In the genomic region with DNA sequence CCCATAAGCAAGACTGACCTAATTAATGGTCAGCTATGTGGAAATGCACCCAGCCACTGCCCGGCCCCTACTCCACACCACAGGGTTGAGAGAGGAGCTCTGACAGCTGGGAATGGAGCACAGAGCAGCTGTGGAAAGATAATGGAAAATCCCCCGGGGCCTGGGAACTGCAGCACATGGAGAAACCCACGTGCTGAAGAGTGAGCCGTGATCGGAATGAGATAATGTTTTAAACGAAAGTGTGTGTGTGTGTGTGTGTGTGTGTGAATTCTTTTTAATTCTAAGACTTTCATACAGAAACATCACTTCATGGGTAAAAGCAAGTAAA, we compare ENCODE assay signal across 12 cellular contexts. TPM values are rescaled to one million over a fixed set of nuclear protein-coding genes. Genes with fewer than 3 reads are reported as not detected.
DNase-seq lines count a peak whose midpoint lies in the region; ATAC-seq, FAIRE-seq and TF ChIP-seq lines count a peak whose summit lies in the region.
"Had no signal": no experiment of that assay in that cellular context is flagged by ENCODE, and none has a peak within 500 bp of the region (broad histone marks: within the 10 kb centered on the region; RNA-seq: fewer than 3 reads in every experiment).

No MANE protein-coding gene starts in this region.

- H3K4me1 Mint-ChIP-seq in brain, result peaks cover 46% of the 10 kb centered on the region

- peaks cover 0 to 14% (median 4%) of the 10 kb centered on the region in 5 experiments for H3K9me3 Mint-ChIP-seq in brain

- no peak overlapping the region for H2BK120ac ChIP-seq in IMR-90 (ENCODE audit: low read depth, low read length)

- no peak for FAIRE-seq in urothelium cell line (lab: Jason Lieb, UNC)

- H4K91ac ChIP-seq in IMR-90 (ENCODE audit: insufficient read depth, low read depth, low read length), result no peak overlapping the region

- ATAC-seq in IMR-90 (ENCODE audit: low read depth) (peak; percentile 67), right cardiac atrium (peak; percentile 74 to 86)

- H3K27me3 Mint-ChIP-seq in brain, result no peaks in the 10 kb centered on the region

- H3K27ac Mint-ChIP-seq in brain, result peak overlapping the region in 3 of 5 experiments; percentile 39 to 73 (median 70)

- in situ Hi-C loops in IMR-90 (cut with MboI; ENCODE audit: low sequenced_read_pairs), result no loop called here

- H3K4me3 ChIP-seq in IMR-90 (ENCODE audit: insufficient read depth, low read depth, low read length) (no peak overlapping the region), right cardiac atrium (ENCODE audit: low read length) (no peak overlapping the region), skeletal muscle tissue (ENCODE audit: low read length in 3 of 3) (no peak overlapping the region)

- H2BK15ac ChIP-seq in IMR-90 (ENCODE audit: low read depth, low read length), result no peak overlapping the region

- H4K20me1 ChIP-seq in IMR-90 (ENCODE audit: insufficient read depth, low read length), result no peaks in the 10 kb centered on the region; the same call in 1 of the 2 replicates

- BruUV-seq in IMR-90 (replicated peaks; lab: Mats Ljungman, UMichigan), result no TSS peak

- H3K9me3 ChIP-seq in IMR-90 (ENCODE audit: control insufficient read depth, insufficient read depth, low read length), result no peaks in the 10 kb centered on the region
- H3K9me3 ChIP-seq in right cardiac atrium (ENCODE audit: control insufficient read depth, low read length), result no peaks in the 10 kb centered on the region
- H3K9me3 ChIP-seq in skeletal muscle tissue (ENCODE audit: control insufficient read depth in 3 of 3, low read length in 3 of 3), result no peaks in the 10 kb centered on the region

- no peaks in the 10 kb centered on the region for H3K9me1 ChIP-seq in IMR-90 (ENCODE audit: insufficient read depth, low read length)

- POLR2A ChIA-PET in IMR-90 (lab: Charles Lee; ENCODE audit: unreplicated experiment), result no interaction called here

- no peak for TF ChIP-seq RAD21 in IMR-90 (IDR thresholded peaks at IDR 0.05; ENCODE audit: low read length)

- no peaks in the 10 kb centered on the region for H3K4me1 ChIP-seq in IMR-90 (ENCODE audit: control insufficient read depth, insufficient read depth, low read length)
- H3K4me1 ChIP-seq in right cardiac atrium (ENCODE audit: control insufficient read depth, insufficient read depth, low read length), result peaks cover 11% of the 10 kb centered on the region
- peaks cover 31 to 42% (median 34%) of the 10 kb centered on the region in 3 donors for H3K4me1 ChIP-seq in skeletal muscle tissue (ENCODE audit: control insufficient read depth in 3 of 3, insufficient read depth in 3 of 3, low read length in 3 of 3)

- TF ChIP-seq CTCF in IMR-90 (conservative IDR thresholded peaks at IDR 0.05; ENCODE audit: low read depth, low read length) (no peak), brain (conservative IDR thresholded peaks at IDR 0.05) (no peak)

- TF ChIP-seq POLR2A in IMR-90 (IDR thresholded peaks at IDR 0.05; ENCODE audit: low read depth, low read length), result no peak

- peak; percentile 50 for DNase-seq in IMR-90
- peak; percentile 79 to 92 (median 91) for DNase-seq in right cardiac atrium
- DNase-seq in SIG-M5 (lab: John Stamatoyannopoulos, UW), result no peak
- no peak for DNase-seq in HuH-7 (ENCODE audit: low spot score)
- no peak for DNase-seq in urothelium cell line (ENCODE audit: low spot score)
- DNase-seq: effector memory CD4-positive, alpha-beta T cell; H7; NCI-H1417 treated with DMSO at 0.1 percent for 48 hours; OCI-M1; stimulated activated CD4-positive, alpha-beta T cell treated with anti-CD3 and anti-CD28 coated beads, Interleukin-12 subunit alpha, Interleukin-12 subunit beta, amount 100 ng/mL, for 4 hours had no signal

- H2AK9ac ChIP-seq in IMR-90 (replicated peaks; ENCODE audit: low read depth, low read length, poor library complexity), result no peak overlapping the region

- H3K36me3 ChIP-seq in IMR-90 (ENCODE audit: control insufficient read depth, insufficient read depth, low read length) (no peaks in the 10 kb centered on the region), skeletal muscle tissue (ENCODE audit: control insufficient read depth in 3 of 3, insufficient read depth in 3 of 3, low read length in 3 of 3) (no peaks in the 10 kb centered on the region)

- H3K36me3 Mint-ChIP-seq in brain, result no peaks in the 10 kb centered on the region

- intact Hi-C loops in IMR-90 (cut with micrococcal nuclease), result no loop called here
- intact Hi-C loops in right cardiac atrium (cut with DNase I), result loop anchor here in 1 of 4 donors (5.0 kb wide), 1 partner anchor 123 kb away; no protein-coding TSS in a partner anchor

- no peak overlapping the region for H3K56ac ChIP-seq in IMR-90 (ENCODE audit: extremely low read depth, insufficient read depth, low read length)

- no peak overlapping the region for H3K4me2 ChIP-seq in IMR-90 (ENCODE audit: low read depth, low read length)

- H4K5ac ChIP-seq in IMR-90 (ENCODE audit: low read depth, low read length), result no peak overlapping the region

- no peak overlapping the region for H2AK5ac ChIP-seq in IMR-90 (ENCODE audit: low read depth, low read length)

- dilution Hi-C loops in IMR-90 (cut with HindIII; ENCODE audit: low sequenced_read_pairs, unreplicated experiment), result no loop called here

- H2BK5ac ChIP-seq in IMR-90 (ENCODE audit: low read depth, low read length, poor library complexity, severe bottlenecking), result no peak overlapping the region

- no peaks in the 10 kb centered on the region for H3K79me1 ChIP-seq in IMR-90 (ENCODE audit: low read depth in 1 of 2, low read length in 2 of 2)

- no peak overlapping the region for H3K18ac ChIP-seq in IMR-90 (ENCODE audit: low read depth, low read length)

- no peak overlapping the region for H2AFZ ChIP-seq in IMR-90 (replicated peaks; ENCODE audit: low read length, poor library complexity)

- H3K4ac ChIP-seq in IMR-90 (ENCODE audit: low read depth, low read length), result no peak overlapping the region

- peak overlapping the region in 1 of 5 experiments; percentile 36 for H3K4me3 Mint-ChIP-seq in brain

- H2BK20ac ChIP-seq in IMR-90 (ENCODE audit: low read depth, low read length), result no peak overlapping the region

- no peak overlapping the region for H3K9ac ChIP-seq in IMR-90 (ENCODE audit: low read depth, low read length)
- H3K9ac ChIP-seq in skeletal muscle tissue (ENCODE audit: low read depth in 1 of 3, low read length in 3 of 3), result peak overlapping the region in 1 of 3 donors; percentile 23

- no peak overlapping the region for H3K14ac ChIP-seq in IMR-90 (replicated peaks; ENCODE audit: low read depth, low read length)

- CTCF ChIA-PET in IMR-90 (lab: Yijun Ruan, JAX), result no interaction called here

- H3K23ac ChIP-seq in IMR-90 (ENCODE audit: low read depth, low read length), result no peak overlapping the region

- H3K27ac ChIP-seq in IMR-90 (ENCODE audit: insufficient read depth, low read length) (no peak overlapping the region), right cardiac atrium (ENCODE audit: low read length) (peak overlapping the region; percentile 50), skeletal muscle tissue (ENCODE audit: low read depth, low read length) (peak overlapping the region; percentile 70)

- H3K27me3 ChIP-seq in IMR-90 (ENCODE audit: control insufficient read depth, insufficient read depth, low read length), result peaks cover 56% of the 10 kb centered on the region
- H3K27me3 ChIP-seq in right cardiac atrium (ENCODE audit: control insufficient read depth, insufficient read depth), result no peaks in the 10 kb centered on the region
- peaks cover 18 to 44% (median 22%) of the 10 kb centered on the region in 3 donors for H3K27me3 ChIP-seq in skeletal muscle tissue (ENCODE audit: control insufficient read depth in 3 of 3, insufficient read depth in 3 of 3, low read length in 3 of 3)

- no peak overlapping the region for H4K8ac ChIP-seq in IMR-90 (ENCODE audit: low read depth in 2 of 2, low read length in 2 of 2)

- WGBS in IMR-90 (ENCODE audit: extremely low coverage in 2 of 2, insufficient read length in 1 of 2), 2 experiments, result no CpG with 5 or more reads among the region's 6 CpGs
- WGBS in right cardiac atrium, result 14% methylated on average over 6 of the region's 6 CpGs

TF ChIP-seq in IMR-90, 13 proteins besides CTCF, POLR2A, EP300 and RAD21:
- TF ChIP-seq FOS (IDR thresholded peaks at IDR 0.05; ENCODE audit: low read depth, low read length), result no peak
- no peak for TF ChIP-seq RFX5 (IDR thresholded peaks at IDR 0.05; ENCODE audit: low read depth, low read length)
- TF ChIP-seq CEBPB (IDR thresholded peaks at IDR 0.05; ENCODE audit: low read depth, low read length), result no peak
- TF ChIP-seq SMC3 (IDR thresholded peaks at IDR 0.05; ENCODE audit: low read depth, low read length), result no peak
- no peak for TF ChIP-seq ELK1 (IDR thresholded peaks at IDR 0.05; ENCODE audit: borderline replicate concordance, low read depth, low read length)
- TF ChIP-seq BHLHE40 (IDR thresholded peaks at IDR 0.05; ENCODE audit: low read depth, low read length), result no peak
- no peak for TF ChIP-seq CHD1 (IDR thresholded peaks at IDR 0.05; ENCODE audit: low read depth, low read length)
- peak; percentile 60; the same call in 1 of the 2 replicates for TF ChIP-seq MXI1 (IDR thresholded peaks at IDR 0.05; ENCODE audit: borderline replicate concordance, low read depth, low read length)
- no peak for TF ChIP-seq MAZ (IDR thresholded peaks at IDR 0.05; ENCODE audit: borderline replicate concordance, low read depth, low read length)
- TF ChIP-seq, protein P1, sequence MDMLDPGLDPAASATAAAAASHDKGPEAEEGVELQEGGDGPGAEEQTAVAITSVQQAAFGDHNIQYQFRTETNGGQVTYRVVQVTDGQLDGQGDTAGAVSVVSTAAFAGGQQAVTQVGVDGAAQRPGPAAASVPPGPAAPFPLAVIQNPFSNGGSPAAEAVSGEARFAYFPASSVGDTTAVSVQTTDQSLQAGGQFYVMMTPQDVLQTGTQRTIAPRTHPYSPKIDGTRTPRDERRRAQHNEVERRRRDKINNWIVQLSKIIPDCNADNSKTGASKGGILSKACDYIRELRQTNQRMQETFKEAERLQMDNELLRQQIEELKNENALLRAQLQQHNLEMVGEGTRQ (IDR thresholded peaks at IDR 0.05; ENCODE audit: low read depth, low read length), result peak; percentile 34; the same call in 1 of the 2 replicates
TF ChIP-seq in IMR-90: peak in this region for 2.

RNA-seq across cellular contexts. Expression of gene SLC12A7, which starts 13.1 kb away (rescaled TPM):
- total RNA-seq in IMR-90 (2012; rRNA removed) (3.0 and 3.3 TPM in 2 replicates), right cardiac atrium (10 to 100 TPM; 57.2 to 80.5 (median 65.6) TPM), skeletal muscle tissue (5.7 TPM)
- polyA plus RNA-seq in IMR-90 (2012; rRNA removed) (6.1 and 7.5 TPM in 2 replicates), brain (ENCODE audit: insufficient read depth, low read depth, low replicate concordance) (80.0 TPM), right cardiac atrium (28.5 TPM)
- 3.3 and 6.6 TPM in 2 replicates for polyA plus RNA-seq in IMR-90 (2012; cell fraction: cytosol; rRNA removed)
- 22.0 and 39.5 TPM in 2 replicates for polyA plus RNA-seq in IMR-90 (2012; cell fraction: nucleus; rRNA removed; ENCODE audit: low replicate concordance)

Comparison
In these comparisons a context has a peak if more than half of its experiments do, and no peak if none do; other contexts are left out.
1. DNase-seq: peak in IMR-90 (single experiment) and right cardiac atrium (3 of 3); none in SIG-M5 (single experiment), HuH-7 (single experiment) and urothelium cell line (single experiment).